In genomic region chr9:89601856-89602562, GRCh38 we compare ENCODE assay signal across 17 cellular contexts. TPM values are rescaled to one million over a fixed set of nuclear protein-coding genes. Genes with fewer than 3 reads are reported as not detected.
DNase-seq lines count a peak whose midpoint lies in the region; ATAC-seq and TF ChIP-seq lines count a peak whose summit lies in the region.
"Had no signal": no experiment of that assay in that cellular context is flagged by ENCODE, and none has a peak within 500 bp of the region (broad histone marks: within the 10 kb centered on the region; RNA-seq: fewer than 3 reads in every experiment).

No MANE protein-coding gene starts in this region.

- peaks cover 14% of the 10 kb centered on the region for H3K27me3 Mint-ChIP-seq in activated naive CD8-positive, alpha-beta T cell treated with anti-CD3 and anti-CD28 coated beads, Interleukin-2, amount 10 ng/mL, durations not matched to agents 7 days and 5 days
- no peaks in the 10 kb centered on the region for H3K27me3 Mint-ChIP-seq in activated naive CD8-positive, alpha-beta T cell treated with anti-CD3 and anti-CD28 coated beads for 36 hours
- peaks cover 25% of the 10 kb centered on the region for H3K27me3 Mint-ChIP-seq in nephron (ENCODE audit: low read depth)
- H3K27me3 Mint-ChIP-seq: CD4-positive, alpha-beta memory T cell had no signal

- peak; percentile 18 for DNase-seq in activated naive CD8-positive, alpha-beta T cell treated with anti-CD3 and anti-CD28 coated beads, Interleukin-2, amount 10 ng/mL, durations not matched to agents 7 days and 5 days
- DNase-seq in activated naive CD8-positive, alpha-beta T cell treated with anti-CD3 and anti-CD28 coated beads for 36 hours: no peak
- peak; percentile 40 for DNase-seq in activated CD8-positive, alpha-beta memory T cell treated with anti-CD3 and anti-CD28 coated beads, Interleukin-2, amount 50 U/mL, for 48 hours
- peak; percentile 10 for DNase-seq in stimulated activated CD8-positive, alpha-beta memory T cell treated with anti-CD3 and anti-CD28 coated beads, Interleukin-4, amount 100 ng/mL, for 48 hours
- no peak for DNase-seq in NCI-H2029 treated with DMSO at 0.1 percent for 48 hours (lab: John Stamatoyannopoulos, UW)
- DNase-seq in NCI-H2107 treated with DMSO at 0.1 percent for 48 hours (lab: John Stamatoyannopoulos, UW; ENCODE audit: unreplicated experiment): no peak
- DNase-seq: BE2C; CD4-positive, alpha-beta memory T cell; DMS79 treated with DMSO at 0.1 percent for 48 hours; GOT3; NCI-H1436 treated with DMSO at 0.1 percent for 48 hours; NCI-H2107; NCI-H446; NCI-H748 treated with DMSO at 0.1 percent for 48 hours; PC-3 had no signal

- H3K9me3 Mint-ChIP-seq in activated naive CD8-positive, alpha-beta T cell treated with anti-CD3 and anti-CD28 coated beads, Interleukin-2, amount 10 ng/mL, durations not matched to agents 7 days and 5 days: no peaks in the 10 kb centered on the region
- no peaks in the 10 kb centered on the region for H3K9me3 Mint-ChIP-seq in activated naive CD8-positive, alpha-beta T cell treated with anti-CD3 and anti-CD28 coated beads for 36 hours
- H3K9me3 Mint-ChIP-seq in nephron: peaks cover 3% of the 10 kb centered on the region
- H3K9me3 Mint-ChIP-seq: CD4-positive, alpha-beta memory T cell had no signal

- TF ChIP-seq CTCF in nephron (IDR thresholded peaks at IDR 0.05; ENCODE audit: unreplicated experiment in 3 of 3): no peak

- peaks cover 6% of the 10 kb centered on the region for H3K36me3 Mint-ChIP-seq in activated naive CD8-positive, alpha-beta T cell treated with anti-CD3 and anti-CD28 coated beads, Interleukin-2, amount 10 ng/mL, durations not matched to agents 7 days and 5 days
- H3K36me3 Mint-ChIP-seq in activated naive CD8-positive, alpha-beta T cell treated with anti-CD3 and anti-CD28 coated beads for 36 hours: no peaks in the 10 kb centered on the region
- H3K36me3 Mint-ChIP-seq in nephron (ENCODE audit: low read depth): no peaks in the 10 kb centered on the region

- H3K27ac Mint-ChIP-seq in activated naive CD8-positive, alpha-beta T cell treated with anti-CD3 and anti-CD28 coated beads, Interleukin-2, amount 10 ng/mL, durations not matched to agents 7 days and 5 days: no peak overlapping the region
- H3K27ac Mint-ChIP-seq in activated naive CD8-positive, alpha-beta T cell treated with anti-CD3 and anti-CD28 coated beads for 36 hours: no peak overlapping the region
- H3K27ac Mint-ChIP-seq in nephron: peak overlapping the region in 1 of 3 experiments; percentile 23

- no peak for ATAC-seq in activated naive CD8-positive, alpha-beta T cell treated with anti-CD3 and anti-CD28 coated beads, Interleukin-2, amount 10 ng/mL, durations not matched to agents 7 days and 5 days (ENCODE audit: low read depth)
- no peak for ATAC-seq in GM19328 (IDR thresholded peaks at IDR 0.05; ENCODE audit: unreplicated experiment)

- POLR2A ChIA-PET in activated naive CD8-positive, alpha-beta T cell treated with anti-CD3 and anti-CD28 coated beads, Interleukin-2, amount 10 ng/mL, durations not matched to agents 7 days and 5 days (lab: Charles Lee): interaction anchor here (0.7 to 0.9 kb wide), 2 partner anchors 498 to 500 kb away, joined by 3 read pairs; no protein-coding TSS in a partner anchor

- no peak overlapping the region for H3K4me3 Mint-ChIP-seq in activated naive CD8-positive, alpha-beta T cell treated with anti-CD3 and anti-CD28 coated beads, Interleukin-2, amount 10 ng/mL, durations not matched to agents 7 days and 5 days
- H3K4me3 Mint-ChIP-seq in activated naive CD8-positive, alpha-beta T cell treated with anti-CD3 and anti-CD28 coated beads for 36 hours: no peak overlapping the region
- H3K4me3 Mint-ChIP-seq in nephron: peak overlapping the region in 2 of 3 experiments; percentile 12 to 37

- H3K4me1 Mint-ChIP-seq in activated naive CD8-positive, alpha-beta T cell treated with anti-CD3 and anti-CD28 coated beads, Interleukin-2, amount 10 ng/mL, durations not matched to agents 7 days and 5 days: peaks cover 19% of the 10 kb centered on the region
- H3K4me1 Mint-ChIP-seq in activated naive CD8-positive, alpha-beta T cell treated with anti-CD3 and anti-CD28 coated beads for 36 hours: peaks cover 24% of the 10 kb centered on the region
- peaks cover 32% of the 10 kb centered on the region for H3K4me1 Mint-ChIP-seq in nephron

RNA-seq across cellular contexts. Expression of gene GADD45G, which starts 2.8 kb away (rescaled TPM):
- 10 to 100 TPM in 1 of 2 experiments, 1 to 10 TPM in 1; 8.9 to 10.1 TPM for total RNA-seq in activated naive CD8-positive, alpha-beta T cell treated with anti-CD3 and anti-CD28 coated beads, Interleukin-2, amount 10 ng/mL, durations not matched to agents 7 days and 5 days
- 1 to 10 TPM; 1.4 to 1.8 TPM for total RNA-seq in activated naive CD8-positive, alpha-beta T cell treated with anti-CD3 and anti-CD28 coated beads for 36 hours

Comparison
In these comparisons a context has a peak if more than half of its experiments do, and no peak if none do; other contexts are left out.
1. DNase-seq: peak in activated naive CD8-positive, alpha-beta T cell treated with anti-CD3 and anti-CD28 coated beads, Interleukin-2, amount 10 ng/mL, durations not matched to agents 7 days and 5 days (single experiment), activated CD8-positive, alpha-beta memory T cell treated with anti-CD3 and anti-CD28 coated beads, Interleukin-2, amount 50 U/mL, for 48 hours (single experiment) and stimulated activated CD8-positive, alpha-beta memory T cell treated with anti-CD3 and anti-CD28 coated beads, Interleukin-4, amount 100 ng/mL, for 48 hours (single experiment); none in activated naive CD8-positive, alpha-beta T cell treated with anti-CD3 and anti-CD28 coated beads for 36 hours (single experiment), NCI-H2029 treated with DMSO at 0.1 percent for 48 hours (single experiment) and NCI-H2107 treated with DMSO at 0.1 percent for 48 hours (single experiment).
2. H3K4me3 Mint-ChIP-seq: peak in nephron (2 of 3); none in activated naive CD8-positive, alpha-beta T cell treated with anti-CD3 and anti-CD28 coated beads, Interleukin-2, amount 10 ng/mL, durations not matched to agents 7 days and 5 days (single experiment) and activated naive CD8-positive, alpha-beta T cell treated with anti-CD3 and anti-CD28 coated beads for 36 hours (single experiment).